ENCODE assay signal across 10 cellular contexts in genomic region chr4:142126890-142127497, GRCh38.
DNase-seq lines count a peak whose midpoint lies in the region; TF ChIP-seq lines count a peak whose summit lies in the region.
"Had no signal": no experiment of that assay in that cellular context is flagged by ENCODE, and none has a peak within 500 bp of the region (broad histone marks: within the 10 kb centered on the region; RNA-seq: fewer than 3 reads in every experiment).

No MANE protein-coding gene starts in this region.

- H3K4me3 ChIP-seq in HFF-Myc (replicated peaks; ENCODE audit: low read depth, low read length) = no peak overlapping the region
- H3K4me3 ChIP-seq: BLaER1 treated with 17β-estradiol and CSF1 and Interleukin-3, amounts not matched to agents 10 nM and 100 nM; skin epidermis had no signal

- TF ChIP-seq CTCF in HFF-Myc (IDR thresholded peaks at IDR 0.05; ENCODE audit: low read depth, low read length, missing control alignments) = peak; percentile 64
- TF ChIP-seq CTCF in brain (conservative IDR thresholded peaks at IDR 0.05) = peak; percentile 88 to 90

- no peaks in the 10 kb centered on the region for H3K4me1 Mint-ChIP-seq in brain

- DNase-seq in NCI-H1436 (lab: John Stamatoyannopoulos, UW) (peak; percentile 15), NCI-H1436 treated with DMSO at 0.1 percent for 48 hours (lab: John Stamatoyannopoulos, UW) (no peak), HFF-Myc (ENCODE audit: extremely low read depth, low read depth) (peak; percentile 67), NCI-H1092 treated with DMSO at 0.1 percent for 48 hours (lab: John Stamatoyannopoulos, UW) (peak; percentile 46), T-helper 9 cell (peak; percentile 47), inferior parietal cortex (ENCODE audit: extremely low spot score) (peak; percentile 87)
- DNase-seq in stimulated activated CD4-positive, alpha-beta T cell treated with anti-CD3 and anti-CD28 coated beads, Interleukin-2, amount 100 ng/mL, for 4 hours (ENCODE audit: low read depth) = peak; percentile 46

- H3K36me3 Mint-ChIP-seq in brain = no peaks in the 10 kb centered on the region

- no peaks in the 10 kb centered on the region for H3K9me3 Mint-ChIP-seq in brain

- H3K4me3 Mint-ChIP-seq in brain = no peak overlapping the region

- no peak overlapping the region for H3K27ac Mint-ChIP-seq in brain

- H3K27me3 Mint-ChIP-seq in brain = no peaks in the 10 kb centered on the region
